In genomic region chr4:80922951-80923350, GRCh38 we compare ENCODE assay signal across 31 cellular contexts.
"Had no signal": no experiment of that assay in that cellular context is flagged by ENCODE, and none has a peak within 500 bp of the region (broad histone marks: within the 10 kb centered on the region; RNA-seq: fewer than 3 reads in every experiment).

No MANE protein-coding gene starts in this region.

- H3K36me3 ChIP-seq: adrenal gland, esophagus muscularis mucosa, gastrocnemius medialis, heart left ventricle, WERI-Rb-1 had no signal

- H3K9me3 ChIP-seq: adrenal gland, body of pancreas, esophagus muscularis mucosa, gastrocnemius medialis, heart left ventricle had no signal

- H3K27ac ChIP-seq: adrenal gland, body of pancreas, esophagus muscularis mucosa, foreskin keratinocyte, gastrocnemius medialis, heart left ventricle, WERI-Rb-1 had no signal

- DNase-seq: activated CD4-positive, alpha-beta memory T cell treated with anti-CD3 and anti-CD28 coated beads for 36 hours; activated CD4-positive, alpha-beta T cell treated with anti-CD3 and anti-CD28 coated beads for 36 hours; activated CD4-positive, alpha-beta T cell treated with anti-CD3 and anti-CD28 coated beads, Interleukin-2, amount 10 ng/mL, durations not matched to agents 24 days and 14 days; activated CD4-positive, CD25-positive, alpha-beta regulatory T cell; activated CD4-positive, CD25-positive, alpha-beta regulatory T cell treated with anti-CD3 and anti-CD28 coated beads, Interleukin-2, amount 50 U/mL, for 72 hours; activated CD8-positive, alpha-beta memory T cell treated with anti-CD3 and anti-CD28 coated beads, Interleukin-2, amount 10 ng/mL, durations not matched to agents 7 days and 5 days; activated CD8-positive, alpha-beta memory T cell treated with anti-CD3 and anti-CD28 coated beads, Interleukin-2, amount 50 U/mL, for 4 hours; activated CD8-positive, alpha-beta T cell treated with anti-CD3 and anti-CD28 coated beads, Interleukin-2, amount 10 ng/mL, durations not matched to agents 7 days and 5 days; activated effector memory CD4-positive, alpha-beta T cell treated with anti-CD3 and anti-CD28 coated beads, Interleukin-2, amount 50 U/mL, for 16 hours; activated naive CD4-positive, alpha-beta T cell treated with anti-CD3 and anti-CD28 coated beads for 36 hours; activated naive CD8-positive, alpha-beta T cell treated with anti-CD3 and anti-CD28 coated beads for 36 hours; activated naive CD8-positive, alpha-beta T cell treated with anti-CD3 and anti-CD28 coated beads, Interleukin-2, amount 50 U/mL, for 24 hours; activated T-cell treated with anti-CD3 and anti-CD28 coated beads, Interleukin-2, amount 50 U/mL, for 1 hour; activated T-cell treated with anti-CD3 and anti-CD28 coated beads, Interleukin-2, amount 50 U/mL, for 48 hours; adrenal gland; amygdala; aorta; body of pancreas; cortex of kidney; dermis blood vessel endothelial cell; effector CD4-positive, alpha-beta T cell; effector memory CD8-positive, alpha-beta T cell; erythroblast; foreskin keratinocyte; gastrocnemius medialis; glutamatergic neuron; heart left ventricle; T-helper 17 cell; T1000; WERI-Rb-1 had no signal

- H3K4me3 ChIP-seq: adrenal gland, body of pancreas, esophagus muscularis mucosa, gastrocnemius medialis, heart left ventricle had no signal

- ATAC-seq: activated CD4-positive, alpha-beta T cell treated with anti-CD3 and anti-CD28 coated beads for 36 hours; activated CD8-positive, alpha-beta memory T cell treated with anti-CD3 and anti-CD28 coated beads, Interleukin-2, amount 10 ng/mL, durations not matched to agents 7 days and 5 days; activated CD8-positive, alpha-beta T cell treated with anti-CD3 and anti-CD28 coated beads, Interleukin-2, amount 10 ng/mL, durations not matched to agents 7 days and 5 days; activated naive CD8-positive, alpha-beta T cell treated with anti-CD3 and anti-CD28 coated beads, Interleukin-2, amount 50 U/mL, for 24 hours; body of pancreas; effector memory CD8-positive, alpha-beta T cell; foreskin keratinocyte; gastrocnemius medialis; heart left ventricle; T-helper 17 cell had no signal

- H3K4me1 ChIP-seq: adrenal gland, body of pancreas, esophagus muscularis mucosa, gastrocnemius medialis, heart left ventricle had no signal

- H3K27me3 ChIP-seq: adrenal gland, body of pancreas, esophagus muscularis mucosa, foreskin keratinocyte, gastrocnemius medialis, heart left ventricle had no signal
